Comparison of ENCODE assay signal across 1 cellular context in genomic region chr3:44321335-44321734, GRCh38.
TF ChIP-seq lines count a peak whose summit lies in the region.

No MANE protein-coding gene starts in this region.

TF ChIP-seq in HepG2, 621 proteins besides CTCF, POLR2A, EP300 and RAD21 (continued from another document and continues in another):
- no peak for TF ChIP-seq NR0B2 (CRISPR knock-in tag; IDR thresholded peaks at IDR 0.05)
- TF ChIP-seq FOXO4 (CRISPR knock-in tag; conservative IDR thresholded peaks at IDR 0.05), result no peak
- TF ChIP-seq FOXA1 (IDR thresholded peaks at IDR 0.05), result peak; percentile 58; the same call in 1 of the 2 replicates
- TF ChIP-seq FOXA1 (CRISPR knock-in tag; IDR thresholded peaks at IDR 0.05), result peak; percentile 84
- TF ChIP-seq KIAA2018 (CRISPR knock-in tag; IDR thresholded peaks at IDR 0.05; ENCODE audit: borderline replicate concordance), result no peak
- TF ChIP-seq NFKBIZ (CRISPR knock-in tag; IDR thresholded peaks at IDR 0.05), result no peak
- TF ChIP-seq SIN3B (IDR thresholded peaks at IDR 0.05; ENCODE audit: low read length), result no peak
- no peak for TF ChIP-seq ZNF350 (CRISPR knock-in tag; IDR thresholded peaks at IDR 0.05; ENCODE audit: borderline replicate concordance, low read depth)
- TF ChIP-seq ZNF460 (CRISPR knock-in tag; IDR thresholded peaks at IDR 0.05; ENCODE audit: borderline replicate concordance), result no peak
- TF ChIP-seq CREB1 (IDR thresholded peaks at IDR 0.05), result no peak
- peak; percentile 66 for TF ChIP-seq CREB1 (CRISPR knock-in tag; IDR thresholded peaks at IDR 0.05)
- no peak for TF ChIP-seq ZNF7 (CRISPR knock-in tag; IDR thresholded peaks at IDR 0.05)
- no peak for TF ChIP-seq JARID2 (CRISPR knock-in tag; IDR thresholded peaks at IDR 0.05; ENCODE audit: insufficient replicate concordance)
- TF ChIP-seq ZNF441 (CRISPR knock-in tag; IDR thresholded peaks at IDR 0.05; ENCODE audit: borderline replicate concordance), result no peak
- no peak for TF ChIP-seq ZMYM2 (CRISPR knock-in tag; IDR thresholded peaks at IDR 0.05)
- peak; percentile 93 for TF ChIP-seq GATAD2A (CRISPR knock-in tag; IDR thresholded peaks at IDR 0.05)
- TF ChIP-seq SAP130 (CRISPR knock-in tag; IDR thresholded peaks at IDR 0.05; ENCODE audit: low read depth), result peak; percentile 84
- TF ChIP-seq ZSCAN31 (CRISPR knock-in tag; IDR thresholded peaks at IDR 0.05; ENCODE audit: low read depth), result no peak
- peak; percentile 31; the same call in 1 of the 3 replicates for TF ChIP-seq MXI1 (IDR thresholded peaks at IDR 0.05; ENCODE audit: borderline replicate concordance, low read depth, low read length)
- TF ChIP-seq POLR2AphosphoS5 (IDR thresholded peaks at IDR 0.05; ENCODE audit: low read depth, low read length), result no peak
- TF ChIP-seq ZNF761 (CRISPR knock-in tag; conservative IDR thresholded peaks at IDR 0.05), result no peak
- TF ChIP-seq ZNF83 (CRISPR knock-in tag; IDR thresholded peaks at IDR 0.05; ENCODE audit: borderline replicate concordance), result no peak
- TF ChIP-seq ZNF784 (CRISPR knock-in tag; IDR thresholded peaks at IDR 0.05; ENCODE audit: borderline replicate concordance), result no peak
- TF ChIP-seq ZNF777 (CRISPR knock-in tag; IDR thresholded peaks at IDR 0.05), result no peak
- no peak for TF ChIP-seq NONO (IDR thresholded peaks at IDR 0.05)
- TF ChIP-seq NONO (CRISPR knock-in tag; conservative IDR thresholded peaks at IDR 0.05), result no peak; the same call in 1 of the 2 replicates
- TF ChIP-seq THAP8 (CRISPR knock-in tag; IDR thresholded peaks at IDR 0.05; ENCODE audit: borderline replicate concordance), result no peak
- TF ChIP-seq ZFP82 (CRISPR knock-in tag; IDR thresholded peaks at IDR 0.05; ENCODE audit: borderline replicate concordance), result no peak
- no peak for TF ChIP-seq PAX8 (CRISPR knock-in tag; IDR thresholded peaks at IDR 0.05; ENCODE audit: borderline replicate concordance)
- TF ChIP-seq ZNF232 (CRISPR knock-in tag; IDR thresholded peaks at IDR 0.05; ENCODE audit: borderline replicate concordance), result no peak
- no peak for TF ChIP-seq ZNF674 (CRISPR knock-in tag; IDR thresholded peaks at IDR 0.05; ENCODE audit: low read depth)
- TF ChIP-seq ZNF484 (CRISPR knock-in tag; IDR thresholded peaks at IDR 0.05; ENCODE audit: borderline replicate concordance, low read depth), result no peak
- no peak for TF ChIP-seq GABPB1 (CRISPR knock-in tag; IDR thresholded peaks at IDR 0.05)
- no peak for TF ChIP-seq ZNF629 (CRISPR knock-in tag; conservative IDR thresholded peaks at IDR 0.05)
- TF ChIP-seq ZNF574 (CRISPR knock-in tag; IDR thresholded peaks at IDR 0.05), result no peak
- no peak for TF ChIP-seq U2AF2 (IDR thresholded peaks at IDR 0.05; ENCODE audit: low read depth, low read length)
- TF ChIP-seq ISL2 (CRISPR knock-in tag; IDR thresholded peaks at IDR 0.05), result peak; percentile 94
- TF ChIP-seq REST (IDR thresholded peaks at IDR 0.05; ENCODE audit: borderline replicate concordance in 1 of 2, low read depth in 1 of 2, low read length in 2 of 2), result no peak
- TF ChIP-seq SYNCRIP (IDR thresholded peaks at IDR 0.05; ENCODE audit: insufficient read depth, low read depth, low read length), result no peak
- peak; percentile 61 for TF ChIP-seq GFI1 (CRISPR knock-in tag; IDR thresholded peaks at IDR 0.05; ENCODE audit: borderline replicate concordance)
- no peak for TF ChIP-seq ZBTB42 (CRISPR knock-in tag; IDR thresholded peaks at IDR 0.05)
- no peak; the same call in 1 of the 2 replicates for TF ChIP-seq TCF7L2 (IDR thresholded peaks at IDR 0.05; ENCODE audit: low read depth, low read length)
- no peak for TF ChIP-seq STAT6 (CRISPR knock-in tag; IDR thresholded peaks at IDR 0.05; ENCODE audit: borderline replicate concordance)
